In the genomic region with DNA sequence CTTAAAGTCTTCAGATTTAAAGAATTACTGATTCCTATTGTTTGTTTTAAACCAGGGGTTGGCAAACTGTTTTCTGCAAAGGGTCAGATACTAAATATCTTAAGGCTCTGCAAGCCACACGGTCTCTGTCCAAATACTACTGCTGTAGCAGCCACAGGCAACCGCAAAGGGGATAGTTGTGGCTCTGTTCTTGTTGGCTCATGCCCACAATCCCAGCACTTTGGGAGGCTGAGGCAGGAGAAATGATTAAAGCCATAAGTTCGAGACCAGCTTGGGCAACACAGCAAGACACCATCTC, we compare ENCODE assay signal across 13 cellular contexts. TPM values are rescaled to one million over a fixed set of nuclear protein-coding genes. Genes with fewer than 3 reads are reported as not detected.
A peak's percentile ranks its signal among the peaks of the same experiment; 100 is the strongest.
DNase-seq lines count a peak whose midpoint lies in the region; ATAC-seq and TF ChIP-seq lines count a peak whose summit lies in the region.
"Had no signal": no experiment of that assay in that cellular context is flagged by ENCODE, and none has a peak within 500 bp of the region (broad histone marks: within the 10 kb centered on the region; RNA-seq: fewer than 3 reads in every experiment).

No MANE protein-coding gene starts in this region.

- H3K4me3 Mint-ChIP-seq in stimulated activated effector memory CD8-positive, alpha-beta T cell treated with anti-CD3 and anti-CD28 coated beads, Interleukin-12 subunit alpha, Interleukin-12 subunit beta, amount 100 ng/mL, for 72 hours = no peak overlapping the region
- H3K4me3 Mint-ChIP-seq: activated CD8-positive, alpha-beta memory T cell treated with anti-CD3 and anti-CD28 coated beads, Interleukin-2, amount 10 ng/mL, durations not matched to agents 7 days and 5 days; stimulated activated naive CD8-positive, alpha-beta T cell treated with anti-CD3 and anti-CD28 coated beads, Interleukin-15, Interleukin-2, amounts not matched to agents 100 ng/mL and 50 ng/mL, for 24 hours had no signal

- in situ Hi-C loops in brain microvascular endothelial cell (cut with HindIII; ENCODE audit: low pct_ligation_motif_present, low sequenced_read_pairs) = no loop called here

- peak overlapping the region; percentile 95 for H3K27ac ChIP-seq in cardiac muscle cell
- H3K27ac ChIP-seq in brain microvascular endothelial cell = no peak overlapping the region
- peak overlapping the region in 26 of 59 donors; percentile 3 to 87 (median 79) for H3K27ac ChIP-seq in dorsolateral prefrontal cortex

- peaks cover 31% of the 10 kb centered on the region for H3K36me3 Mint-ChIP-seq in stimulated activated effector memory CD8-positive, alpha-beta T cell treated with anti-CD3 and anti-CD28 coated beads, Interleukin-12 subunit alpha, Interleukin-12 subunit beta, amount 100 ng/mL, for 72 hours

- H3K4me1 Mint-ChIP-seq in stimulated activated effector memory CD8-positive, alpha-beta T cell treated with anti-CD3 and anti-CD28 coated beads, Interleukin-12 subunit alpha, Interleukin-12 subunit beta, amount 100 ng/mL, for 72 hours = peaks cover 77% of the 10 kb centered on the region

- H3K36me3 ChIP-seq in cardiac muscle cell (no peaks in the 10 kb centered on the region), brain microvascular endothelial cell (replicated peaks) (no peaks in the 10 kb centered on the region)
- H3K36me3 ChIP-seq: ascending aorta, Peyer's patch had no signal

- H3K9me3 Mint-ChIP-seq in stimulated activated effector memory CD8-positive, alpha-beta T cell treated with anti-CD3 and anti-CD28 coated beads, Interleukin-12 subunit alpha, Interleukin-12 subunit beta, amount 100 ng/mL, for 72 hours = no peaks in the 10 kb centered on the region
- H3K9me3 Mint-ChIP-seq: stimulated activated naive CD8-positive, alpha-beta T cell treated with anti-CD3 and anti-CD28 coated beads, Interleukin-15, Interleukin-2, amounts not matched to agents 100 ng/mL and 50 ng/mL, for 24 hours had no signal

- H3K4me3 ChIP-seq in cardiac muscle cell (no peak overlapping the region), brain microvascular endothelial cell (ENCODE audit: low read depth, low read length) (no peak overlapping the region), dorsolateral prefrontal cortex (no peak overlapping the region)
- H3K4me3 ChIP-seq: Peyer's patch had no signal

- no peaks in the 10 kb centered on the region for H3K27me3 ChIP-seq in cardiac muscle cell
- H3K27me3 ChIP-seq in brain microvascular endothelial cell (replicated peaks) = no peaks in the 10 kb centered on the region
- no peaks in the 10 kb centered on the region for H3K27me3 ChIP-seq in dorsolateral prefrontal cortex
- H3K27me3 ChIP-seq: ascending aorta, Peyer's patch had no signal

- DNase-seq in cardiac muscle cell (ENCODE audit: low read depth in 1 of 2, low spot score in 1 of 2) (peak in 1 of 2 donors; percentile 38), Right ventricle myocardium superior (no peak), MV-4-11 (lab: John Stamatoyannopoulos, UW) (peak; percentile 28), fibroblast of gingiva (ENCODE audit: low read depth) (peak; percentile 82), brain microvascular endothelial cell (no peak), dorsolateral prefrontal cortex (no peak)
- DNase-seq in stimulated activated effector memory CD8-positive, alpha-beta T cell treated with anti-CD3 and anti-CD28 coated beads, Interleukin-12 subunit alpha, Interleukin-12 subunit beta, amount 100 ng/mL, for 72 hours (ENCODE audit: low spot score in 2 of 2) = no peak
- DNase-seq: activated CD8-positive, alpha-beta memory T cell treated with anti-CD3 and anti-CD28 coated beads, Interleukin-2, amount 10 ng/mL, durations not matched to agents 7 days and 5 days; Peyer's patch; stimulated activated CD4-positive, alpha-beta T cell treated with anti-CD3 and anti-CD28 coated beads, Interleukin-4, amount 100 ng/mL, for 4 hours had no signal

- TF ChIP-seq CTCF in cardiac muscle cell (IDR thresholded peaks at IDR 0.05; ENCODE audit: low read depth, low read length) = no peak
- no peak for TF ChIP-seq CTCF in brain microvascular endothelial cell (IDR thresholded peaks at IDR 0.05; ENCODE audit: low read depth, low read length, missing control alignments)
- TF ChIP-seq CTCF in dorsolateral prefrontal cortex (IDR thresholded peaks at IDR 0.05 in 54 of 56, conservative IDR thresholded peaks at IDR 0.05 in 2 of 56; ENCODE audit: low read depth in 1 of 56, partially characterized antibody in 56 of 56) = no peak

- H3K4me1 ChIP-seq in cardiac muscle cell (ENCODE audit: low read depth) = peaks cover 98% of the 10 kb centered on the region

- H3K27ac Mint-ChIP-seq in stimulated activated effector memory CD8-positive, alpha-beta T cell treated with anti-CD3 and anti-CD28 coated beads, Interleukin-12 subunit alpha, Interleukin-12 subunit beta, amount 100 ng/mL, for 72 hours = peak overlapping the region; percentile 45

- intact Hi-C loops in Right ventricle myocardium superior (cut with DNase I) = no loop called here
- intact Hi-C loops in dorsolateral prefrontal cortex (cut with DNase I) = no loop called here

- no peak for ATAC-seq in Right ventricle myocardium superior (ENCODE audit: poor library complexity)
- no peak for ATAC-seq in stimulated activated effector memory CD8-positive, alpha-beta T cell treated with anti-CD3 and anti-CD28 coated beads, Interleukin-12 subunit alpha, Interleukin-12 subunit beta, amount 100 ng/mL, for 72 hours
- ATAC-seq in GM19467 (IDR thresholded peaks at IDR 0.05; ENCODE audit: unreplicated experiment) = no peak
- ATAC-seq: activated CD8-positive, alpha-beta memory T cell treated with anti-CD3 and anti-CD28 coated beads, Interleukin-2, amount 10 ng/mL, durations not matched to agents 7 days and 5 days had no signal

- H3K9me3 ChIP-seq in cardiac muscle cell (ENCODE audit: low read depth) = no peaks in the 10 kb centered on the region
- H3K9me3 ChIP-seq: ascending aorta, Peyer's patch had no signal

RNA-seq across cellular contexts. Expression of gene RANBP3, which starts 22.4 kb away (rescaled TPM):
- total RNA-seq in cardiac muscle cell (102 and 108 TPM in 2 replicates), Right ventricle myocardium superior (57.4 TPM), dorsolateral prefrontal cortex (100 to 1,000 TPM in 31 of 120 experiments, 10 to 100 TPM in 89; 71.9 to 120 (median 93.1) TPM)
- polyA plus RNA-seq in cardiac muscle cell = 17.7 and 18.3 TPM in 2 replicates

RNA-seq across cellular contexts. Expression of gene CAPS, which starts 41.5 kb away (rescaled TPM):
- total RNA-seq in cardiac muscle cell = 14.4 and 23.6 TPM in 2 replicates
- polyA plus RNA-seq in cardiac muscle cell = 14.1 and 17.7 TPM in 2 replicates
- 3.4 TPM for total RNA-seq in Right ventricle myocardium superior
- total RNA-seq in dorsolateral prefrontal cortex = 10 to 100 TPM in 113 of 120 experiments, 1 to 10 TPM in 7; 7.5 to 55.0 (median 19.2) TPM

RNA-seq across cellular contexts. Expression of gene VMAC, which starts 50.9 kb away (rescaled TPM):
- total RNA-seq in cardiac muscle cell (13.0 and 23.1 TPM in 2 replicates), Right ventricle myocardium superior (2.1 TPM), dorsolateral prefrontal cortex (10 to 100 TPM in 11 of 120 experiments, 1 to 10 TPM in 109; 3.0 to 14.3 (median 7.2) TPM)
- 3.9 and 6.2 TPM in 2 replicates for polyA plus RNA-seq in cardiac muscle cell

RNA-seq across cellular contexts. Expression of gene NDUFA11, which starts 52.0 kb away (rescaled TPM):
- total RNA-seq in cardiac muscle cell = 295 and 485 TPM in 2 replicates
- 738 and 760 TPM in 2 replicates for polyA plus RNA-seq in cardiac muscle cell
- 606 TPM for total RNA-seq in Right ventricle myocardium superior
- total RNA-seq in dorsolateral prefrontal cortex = 100 to 1,000 TPM in 119 of 120 experiments, 10 to 100 TPM in 1; 98.5 to 237 (median 172) TPM

Comparison
In these comparisons a context has a peak if more than half of its experiments do, and no peak if none do; other contexts are left out.
1. DNase-seq: peak in MV-4-11 (single experiment) and fibroblast of gingiva (single experiment); none in Right ventricle myocardium superior (single experiment), stimulated activated effector memory CD8-positive, alpha-beta T cell treated with anti-CD3 and anti-CD28 coated beads, Interleukin-12 subunit alpha, Interleukin-12 subunit beta, amount 100 ng/mL, for 72 hours (0 of 2), brain microvascular endothelial cell (single experiment) and dorsolateral prefrontal cortex (0 of 10).